Comparison of ENCODE assay signal across 9 cellular contexts in genomic region chr2:160209457-160209856, GRCh38. TPM values are rescaled to one million over a fixed set of nuclear protein-coding genes. Genes with fewer than 3 reads are reported as not detected.
DNase-seq lines count a peak whose midpoint lies in the region; ATAC-seq and TF ChIP-seq lines count a peak whose summit lies in the region.
"Had no signal": no experiment of that assay in that cellular context is flagged by ENCODE, and none has a peak within 500 bp of the region (broad histone marks: within the 10 kb centered on the region; RNA-seq: fewer than 3 reads in every experiment).

No MANE protein-coding gene starts in this region.

- no peaks in the 10 kb centered on the region for H3K9me3 ChIP-seq in SK-N-SH

- TF ChIP-seq EP300 in SK-N-SH (IDR thresholded peaks at IDR 0.05; ENCODE audit: borderline replicate concordance in 1 of 2, low read depth in 1 of 2, low read length in 1 of 2), result peak in 1 of 2 experiments; percentile 81; a peak in 2 of 4 replicates

- peak; percentile 32 for TF ChIP-seq CTCF in SK-N-SH (IDR thresholded peaks at IDR 0.05)

- peak overlapping the region; percentile 73 for H3K9ac ChIP-seq in SK-N-SH

- H3K4me2 ChIP-seq in SK-N-SH, result peak overlapping the region; percentile 36; the same call in 1 of the 2 replicates

- peak; percentile 25 for ATAC-seq in GM18868 (IDR thresholded peaks at IDR 0.05; ENCODE audit: unreplicated experiment)

- CTCF ChIA-PET in SK-N-SH (lab: Yijun Ruan, JAX), result interaction anchor here (1.1 to 3.3 kb wide), 6 partner anchors 9 to 785 kb away, joined by 3 to 16 read pairs (median 4); no protein-coding TSS in a partner anchor

- 0 out of 2 replicates have a peak overlapping the region, but pooled peaks have one; percentile 7 for H2AFZ ChIP-seq in SK-N-SH (ENCODE audit: low read depth)

- no peaks in the 10 kb centered on the region for H3K36me3 ChIP-seq in SK-N-SH (replicated peaks in 1 of 2; ENCODE audit: control insufficient read depth in 1 of 2, insufficient read depth in 2 of 2, low read length in 1 of 2)

- H3K27ac ChIP-seq in SK-N-SH (ENCODE audit: low read depth in 2 of 2, low read length in 1 of 2), result peak overlapping the region; percentile 95 to 97
- peak overlapping the region in 13 of 21 experiments; percentile 53 to 77 (median 71) for H3K27ac ChIP-seq in skin epidermis

- no peaks in the 10 kb centered on the region for H4K20me1 ChIP-seq in SK-N-SH (ENCODE audit: insufficient read depth)

- POLR2A ChIA-PET in SK-N-SH (lab: Yijun Ruan, JAX), result no interaction called here

- peaks cover 26 to 63% of the 10 kb centered on the region in 2 experiments for H3K4me1 ChIP-seq in SK-N-SH (ENCODE audit: control insufficient read depth in 1 of 2, insufficient read depth in 2 of 2, low read depth in 1 of 2, low read length in 1 of 2)

- no peaks in the 10 kb centered on the region for H3K27me3 ChIP-seq in SK-N-SH (ENCODE audit: insufficient read depth)

- WGBS in SK-N-SH (ENCODE audit: low lambda C conversion rate), result 41% methylated on average over 2 of the region's 2 CpGs

- H3K4me3 ChIP-seq in SK-N-SH (ENCODE audit: low read depth in 2 of 2, low read length in 1 of 2) (no peak overlapping the region), skin epidermis (no peak overlapping the region)

- no peaks in the 10 kb centered on the region; the same call in 1 of the 2 replicates for H3K79me2 ChIP-seq in SK-N-SH (ENCODE audit: insufficient read depth)

- no peak for TF ChIP-seq RAD21 in SK-N-SH (IDR thresholded peaks at IDR 0.05; ENCODE audit: low read length)

- no peaks in the 10 kb centered on the region for H3K9me2 ChIP-seq in SK-N-SH

- DNase-seq in SK-N-SH (no peak), fibroblast of the conjunctiva (ENCODE audit: low read depth) (peak; percentile 43), anterior cingulate cortex (lab: John Stamatoyannopoulos, UW) (no peak), COR-L47 (lab: John Stamatoyannopoulos, UW) (no peak), iPS-NIHi7 (ENCODE audit: extremely low spot score) (no peak)
- no peak for DNase-seq in stimulated activated naive CD4-positive, alpha-beta T cell (lab: John Stamatoyannopoulos, UW)
- DNase-seq: NCI-H446 treated with DMSO at 0.1 percent for 48 hours had no signal

- peaks cover 67% of the 10 kb centered on the region for H3F3A ChIP-seq in SK-N-SH (replicated peaks; ENCODE audit: insufficient read depth)

TF ChIP-seq in SK-N-SH, 30 proteins besides CTCF, POLR2A, EP300 and RAD21 (continues in another document):
- TF ChIP-seq NRF1 (IDR thresholded peaks at IDR 0.05; ENCODE audit: low read depth, low read length) (no peak), POLR2AphosphoS5 (IDR thresholded peaks at IDR 0.05; ENCODE audit: low read depth, low read length) (peak; percentile 65; the same call in 1 of the 2 replicates), CHD2 (IDR thresholded peaks at IDR 0.05; ENCODE audit: low read length, partially characterized antibody) (no peak), NFIC (IDR thresholded peaks at IDR 0.05; ENCODE audit: borderline replicate concordance) (0 out of 2 replicates have a peak, but pooled peaks have one; percentile 58), RXRA (IDR thresholded peaks at IDR 0.05; ENCODE audit: borderline replicate concordance, low read depth) (peak; percentile 60; the same call in 1 of the 2 replicates), FOXJ3 (CRISPR knock-in tag; IDR thresholded peaks at IDR 0.05) (no peak), ELF1 (IDR thresholded peaks at IDR 0.05) (no peak), ZBTB33 (IDR thresholded peaks at IDR 0.05; ENCODE audit: borderline replicate concordance, low read depth) (no peak), TCF12 (IDR thresholded peaks at IDR 0.05) (peak; percentile 87), USF1 (IDR thresholded peaks at IDR 0.05; ENCODE audit: borderline replicate concordance, low read depth) (no peak), RCOR1 (IDR thresholded peaks at IDR 0.05; ENCODE audit: low read length) (no peak), SIN3A (IDR thresholded peaks at IDR 0.05; ENCODE audit: borderline replicate concordance, low read depth, low read length) (no peak), GATA2 (CRISPR knock-in tag; IDR thresholded peaks at IDR 0.05) (no peak), RFX5 (IDR thresholded peaks at IDR 0.05; ENCODE audit: low read length) (no peak), JUND (IDR thresholded peaks at IDR 0.05) (peak; percentile 44), FOXM1 (IDR thresholded peaks at IDR 0.05; ENCODE audit: low read depth) (no peak), MXI1 (IDR thresholded peaks at IDR 0.05; ENCODE audit: low read depth, low read length) (no peak), YY1 (IDR thresholded peaks at IDR 0.05; ENCODE audit: low read depth) (no peak), MEF2A (IDR thresholded peaks at IDR 0.05; ENCODE audit: borderline replicate concordance, low read depth) (no peak)
- TF ChIP-seq, protein P1, sequence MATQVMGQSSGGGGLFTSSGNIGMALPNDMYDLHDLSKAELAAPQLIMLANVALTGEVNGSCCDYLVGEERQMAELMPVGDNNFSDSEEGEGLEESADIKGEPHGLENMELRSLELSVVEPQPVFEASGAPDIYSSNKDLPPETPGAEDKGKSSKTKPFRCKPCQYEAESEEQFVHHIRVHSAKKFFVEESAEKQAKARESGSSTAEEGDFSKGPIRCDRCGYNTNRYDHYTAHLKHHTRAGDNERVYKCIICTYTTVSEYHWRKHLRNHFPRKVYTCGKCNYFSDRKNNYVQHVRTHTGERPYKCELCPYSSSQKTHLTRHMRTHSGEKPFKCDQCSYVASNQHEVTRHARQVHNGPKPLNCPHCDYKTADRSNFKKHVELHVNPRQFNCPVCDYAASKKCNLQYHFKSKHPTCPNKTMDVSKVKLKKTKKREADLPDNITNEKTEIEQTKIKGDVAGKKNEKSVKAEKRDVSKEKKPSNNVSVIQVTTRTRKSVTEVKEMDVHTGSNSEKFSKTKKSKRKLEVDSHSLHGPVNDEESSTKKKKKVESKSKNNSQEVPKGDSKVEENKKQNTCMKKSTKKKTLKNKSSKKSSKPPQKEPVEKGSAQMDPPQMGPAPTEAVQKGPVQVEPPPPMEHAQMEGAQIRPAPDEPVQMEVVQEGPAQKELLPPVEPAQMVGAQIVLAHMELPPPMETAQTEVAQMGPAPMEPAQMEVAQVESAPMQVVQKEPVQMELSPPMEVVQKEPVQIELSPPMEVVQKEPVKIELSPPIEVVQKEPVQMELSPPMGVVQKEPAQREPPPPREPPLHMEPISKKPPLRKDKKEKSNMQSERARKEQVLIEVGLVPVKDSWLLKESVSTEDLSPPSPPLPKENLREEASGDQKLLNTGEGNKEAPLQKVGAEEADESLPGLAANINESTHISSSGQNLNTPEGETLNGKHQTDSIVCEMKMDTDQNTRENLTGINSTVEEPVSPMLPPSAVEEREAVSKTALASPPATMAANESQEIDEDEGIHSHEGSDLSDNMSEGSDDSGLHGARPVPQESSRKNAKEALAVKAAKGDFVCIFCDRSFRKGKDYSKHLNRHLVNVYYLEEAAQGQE (IDR thresholded peaks at IDR 0.05; ENCODE audit: low read depth, low read length), result no peak
- TF ChIP-seq, protein P2, sequence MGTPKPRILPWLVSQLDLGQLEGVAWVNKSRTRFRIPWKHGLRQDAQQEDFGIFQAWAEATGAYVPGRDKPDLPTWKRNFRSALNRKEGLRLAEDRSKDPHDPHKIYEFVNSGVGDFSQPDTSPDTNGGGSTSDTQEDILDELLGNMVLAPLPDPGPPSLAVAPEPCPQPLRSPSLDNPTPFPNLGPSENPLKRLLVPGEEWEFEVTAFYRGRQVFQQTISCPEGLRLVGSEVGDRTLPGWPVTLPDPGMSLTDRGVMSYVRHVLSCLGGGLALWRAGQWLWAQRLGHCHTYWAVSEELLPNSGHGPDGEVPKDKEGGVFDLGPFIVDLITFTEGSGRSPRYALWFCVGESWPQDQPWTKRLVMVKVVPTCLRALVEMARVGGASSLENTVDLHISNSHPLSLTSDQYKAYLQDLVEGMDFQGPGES (IDR thresholded peaks at IDR 0.05; ENCODE audit: low read depth, low read length), result no peak
- TF ChIP-seq, protein P3, sequence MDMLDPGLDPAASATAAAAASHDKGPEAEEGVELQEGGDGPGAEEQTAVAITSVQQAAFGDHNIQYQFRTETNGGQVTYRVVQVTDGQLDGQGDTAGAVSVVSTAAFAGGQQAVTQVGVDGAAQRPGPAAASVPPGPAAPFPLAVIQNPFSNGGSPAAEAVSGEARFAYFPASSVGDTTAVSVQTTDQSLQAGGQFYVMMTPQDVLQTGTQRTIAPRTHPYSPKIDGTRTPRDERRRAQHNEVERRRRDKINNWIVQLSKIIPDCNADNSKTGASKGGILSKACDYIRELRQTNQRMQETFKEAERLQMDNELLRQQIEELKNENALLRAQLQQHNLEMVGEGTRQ (IDR thresholded peaks at IDR 0.05; ENCODE audit: borderline replicate concordance, low read depth, low read length), result no peak
- TF ChIP-seq, protein P4, sequence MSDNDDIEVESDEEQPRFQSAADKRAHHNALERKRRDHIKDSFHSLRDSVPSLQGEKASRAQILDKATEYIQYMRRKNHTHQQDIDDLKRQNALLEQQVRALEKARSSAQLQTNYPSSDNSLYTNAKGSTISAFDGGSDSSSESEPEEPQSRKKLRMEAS (IDR thresholded peaks at IDR 0.05; ENCODE audit: low read depth), result 0 out of 2 replicates have a peak, but pooled peaks have one; percentile 36

RNA-seq across cellular contexts. Expression of gene ITGB6, which starts 9.4 kb away (rescaled TPM):
- 0.10 and 0.13 TPM in 2 replicates for polyA plus RNA-seq in SK-N-SH (2012; rRNA removed)
- 0.13 and 0.15 TPM in 2 replicates for polyA plus RNA-seq in SK-N-SH (2012; cell fraction: cytosol; rRNA removed)
- 0.26 TPM in 2 replicates for polyA plus RNA-seq in SK-N-SH (2012; cell fraction: nucleus; rRNA removed)
